Comparison of ENCODE assay signal across 33 cellular contexts in the genomic region with DNA sequence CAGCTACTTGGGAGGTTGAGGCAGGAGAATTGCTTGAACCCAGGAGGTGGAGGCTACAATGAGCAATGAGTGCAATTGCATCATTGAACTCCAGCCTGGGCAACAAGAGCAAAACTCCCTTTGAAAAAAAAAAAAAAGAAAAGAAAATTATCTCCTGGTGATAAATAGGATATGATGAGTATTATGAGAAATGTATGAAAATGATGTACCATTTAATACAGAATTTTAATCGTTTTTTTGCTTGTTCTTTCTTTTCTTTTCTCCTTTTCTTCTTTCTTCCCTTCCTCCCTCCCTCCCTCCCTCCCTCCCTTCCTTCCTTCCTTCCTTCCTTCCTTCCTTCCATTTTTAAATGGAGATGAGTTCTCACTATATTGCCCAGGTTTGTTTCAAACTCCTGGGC.
"Had no signal": no experiment of that assay in that cellular context is flagged by ENCODE, and none has a peak within 500 bp of the region (broad histone marks: within the 10 kb centered on the region; RNA-seq: fewer than 3 reads in every experiment).

No MANE protein-coding gene starts in this region.

- H3K27ac ChIP-seq: adrenal gland, ascending aorta, body of pancreas, brain microvascular endothelial cell, breast epithelium, cardiac muscle cell had no signal

- H3K27me3 ChIP-seq: adrenal gland, ascending aorta, body of pancreas, brain microvascular endothelial cell, breast epithelium, cardiac muscle cell had no signal

- ATAC-seq: activated naive CD4-positive, alpha-beta T cell treated with anti-CD3 and anti-CD28 coated beads, Interleukin-2, amount 50 U/mL, for 72 hours; activated naive CD8-positive, alpha-beta T cell treated with anti-CD3 and anti-CD28 coated beads, Interleukin-2, amount 50 U/mL, for 24 hours; activated T-cell treated with anti-CD3 and anti-CD28 coated beads, Interleukin-2, amount 50 U/mL, for 4 hours; activated T-cell treated with anti-CD3 and anti-CD28 coated beads, Interleukin-2, amount 50 U/mL, for 72 hours; activated T-helper 17 cell treated with anti-CD3 and anti-CD28 coated beads, Interleukin-2, amount 50 U/mL, for 72 hours; body of pancreas had no signal

- FAIRE-seq: astrocyte, bronchial epithelial cell had no signal

- H3K4me1 ChIP-seq: adrenal gland, ascending aorta, body of pancreas, breast epithelium had no signal

- H3K9me3 ChIP-seq: adrenal gland, ascending aorta, body of pancreas, breast epithelium had no signal

- DNase-seq: activated effector memory CD4-positive, alpha-beta T cell treated with anti-CD3 and anti-CD28 coated beads, Interleukin-2, amount 50 U/mL, for 16 hours; activated effector memory CD4-positive, alpha-beta T cell treated with Interleukin-2 at 50 U/mL for 16 hours; activated gamma-delta T cell; activated gamma-delta T cell treated with Interleukin-2 at 50 U/mL for 16 hours; activated naive CD4-positive, alpha-beta T cell; activated naive CD4-positive, alpha-beta T cell treated with anti-CD3 and anti-CD28 coated beads for 36 hours; activated naive CD4-positive, alpha-beta T cell treated with anti-CD3 and anti-CD28 coated beads, Interleukin-2, amount 10 ng/mL, durations not matched to agents 7 days and 5 days; activated naive CD4-positive, alpha-beta T cell treated with anti-CD3 and anti-CD28 coated beads, Interleukin-2, amount 50 U/mL, for 16 hours; activated naive CD4-positive, alpha-beta T cell treated with Interleukin-2 at 50 U/mL for 16 hours; activated naive CD8-positive, alpha-beta T cell treated with anti-CD3 and anti-CD28 coated beads for 36 hours; activated naive CD8-positive, alpha-beta T cell treated with anti-CD3 and anti-CD28 coated beads, Interleukin-2, amount 10 ng/mL, durations not matched to agents 7 days and 5 days; activated naive CD8-positive, alpha-beta T cell treated with anti-CD3 and anti-CD28 coated beads, Interleukin-2, amount 50 U/mL, for 24 hours; activated T-cell treated with anti-CD3 and anti-CD28 coated beads, Interleukin-2, amount 50 U/mL, for 24 hours; activated T-cell treated with anti-CD3 and anti-CD28 coated beads, Interleukin-2, amount 50 U/mL, for 4 hours; activated T-cell treated with anti-CD3 and anti-CD28 coated beads, Interleukin-2, amount 50 U/mL, for 48 hours; activated T-cell treated with anti-CD3 and anti-CD28 coated beads, Interleukin-2, amount 50 U/mL, for 72 hours; adrenal gland; amniotic stem cell; amygdala; anterior cingulate cortex; aorta; body of pancreas; brain microvascular endothelial cell; caudate nucleus; central memory CD4-positive, alpha-beta T cell; cerebellar nuclear complex had no signal

- H3K4me3 ChIP-seq: adrenal gland, ascending aorta, body of pancreas, breast epithelium, cardiac muscle cell had no signal

- H3K36me3 ChIP-seq: brain microvascular endothelial cell, cardiac muscle cell had no signal
